Comparison of ENCODE assay signal across 8 cellular contexts in genomic region chr7:107879400-107880035, GRCh38. TPM values are rescaled to one million over a fixed set of nuclear protein-coding genes. Genes with fewer than 3 reads are reported as not detected.
DNase-seq lines count a peak whose midpoint lies in the region; ATAC-seq, FAIRE-seq and TF ChIP-seq lines count a peak whose summit lies in the region.

No MANE protein-coding gene starts in this region.

- TF ChIP-seq POLR2A in heart left ventricle (IDR thresholded peaks at IDR 0.05) = no peak

- intact Hi-C loops in heart left ventricle (cut with DNase I) = loop anchor here in 9 of 10 donors (2.0 to 10.0 kb wide), 9 partner anchors 265 to 935 kb away; partner anchors contain the start of genes COG5 (in 1 of the 9) and DUS4L (in 1 of the 9)

- no peaks in the 10 kb centered on the region for H3K36me3 ChIP-seq in heart left ventricle

- H3K27ac ChIP-seq in heart left ventricle = no peak overlapping the region

- no peaks in the 10 kb centered on the region for H3K9me3 Mint-ChIP-seq in activated naive CD4-positive, alpha-beta T cell treated with anti-CD3 and anti-CD28 coated beads, Interleukin-2, amount 50 U/mL, for 72 hours

- peaks cover 0 to 20% (median 0%) of the 10 kb centered on the region in 12 donors for H3K4me1 ChIP-seq in heart left ventricle

- WGBS in heart left ventricle, 4 donors = 1 to 6% (median 3%) methylated on average over 3 of the region's 3 CpGs

- no peaks in the 10 kb centered on the region for H3K36me3 Mint-ChIP-seq in activated naive CD4-positive, alpha-beta T cell treated with anti-CD3 and anti-CD28 coated beads, Interleukin-2, amount 50 U/mL, for 72 hours

- ATAC-seq in HG03469 (IDR thresholded peaks at IDR 0.05; ENCODE audit: unreplicated experiment) (peak; percentile 64), heart left ventricle (peak in 3 of 4 donors; percentile 77 to 85 (median 79))
- peak; percentile 67 to 69 for ATAC-seq in activated naive CD4-positive, alpha-beta T cell treated with anti-CD3 and anti-CD28 coated beads, Interleukin-2, amount 50 U/mL, for 72 hours

- TF ChIP-seq CTCF in heart left ventricle (IDR thresholded peaks at IDR 0.05) = peak; percentile 59 to 90 (median 68)
- peak; percentile 86 for TF ChIP-seq CTCF in retinal pigment epithelial cell (conservative IDR thresholded peaks at IDR 0.05; ENCODE audit: low read depth, low read length)

- H3K9me3 ChIP-seq in heart left ventricle = no peaks in the 10 kb centered on the region

- no peak overlapping the region for H3K27ac Mint-ChIP-seq in activated naive CD4-positive, alpha-beta T cell treated with anti-CD3 and anti-CD28 coated beads, Interleukin-2, amount 50 U/mL, for 72 hours

- no peaks in the 10 kb centered on the region for H3K27me3 ChIP-seq in heart left ventricle

- H3K4me3 ChIP-seq in heart left ventricle = no peak overlapping the region
- no peak overlapping the region for H3K4me3 ChIP-seq in retinal pigment epithelial cell (ENCODE audit: low read length)

- DNase-seq in DMS 273 treated with DMSO at 0.1 percent for 48 hours (lab: John Stamatoyannopoulos, UW) (peak; percentile 54), GM19239 (ENCODE audit: insufficient read length, low spot score) (no peak), NCI-H774 (lab: John Stamatoyannopoulos, UW) (peak; percentile 46), heart left ventricle (no peak), retinal pigment epithelial cell (ENCODE audit: low read depth) (peak; percentile 60), occipital lobe (lab: John Stamatoyannopoulos, UW) (no peak)
- no peak for DNase-seq in activated naive CD4-positive, alpha-beta T cell treated with anti-CD3 and anti-CD28 coated beads, Interleukin-2, amount 50 U/mL, for 72 hours (ENCODE audit: low spot score in 2 of 2)

- FAIRE-seq in GM19239 (lab: Jason Lieb, UNC) = peak; percentile 85

RNA-seq across cellular contexts. Expression of gene DLD, which starts 11.5 kb away (rescaled TPM):
- total RNA-seq in activated naive CD4-positive, alpha-beta T cell treated with anti-CD3 and anti-CD28 coated beads, Interleukin-2, amount 50 U/mL, for 72 hours = 10 to 100 TPM; 82.8 to 96.5 TPM
- total RNA-seq in heart left ventricle (100 to 1,000 TPM; 154 to 426 (median 287) TPM), occipital lobe (70.5 TPM)
- 100 to 1,000 TPM in 1 of 2 donors, 10 to 100 TPM in 1; 55.3 to 276 TPM for polyA plus RNA-seq in heart left ventricle

Comparison
In these comparisons a context has a peak if more than half of its experiments do, and no peak if none do; other contexts are left out.
1. DNase-seq: peak in DMS 273 treated with DMSO at 0.1 percent for 48 hours (single experiment), NCI-H774 (single experiment) and retinal pigment epithelial cell (single experiment); none in GM19239 (single experiment), activated naive CD4-positive, alpha-beta T cell treated with anti-CD3 and anti-CD28 coated beads, Interleukin-2, amount 50 U/mL, for 72 hours (0 of 2), heart left ventricle (0 of 5) and occipital lobe (single experiment).
2. Peak in every context shown above with its lines, with median percentiles within 50 percentile points of each other: ATAC-seq.